ENCODE assay signal across 10 cellular contexts in genomic region chr9:34750320-34750719, GRCh38. TPM values are rescaled to one million over a fixed set of nuclear protein-coding genes. Genes with fewer than 3 reads are reported as not detected.
"Had no signal": no experiment of that assay in that cellular context is flagged by ENCODE, and none has a peak within 500 bp of the region (broad histone marks: within the 10 kb centered on the region; RNA-seq: fewer than 3 reads in every experiment).

No MANE protein-coding gene starts in this region.

RNA-seq across cellular contexts. Expression of gene CCL21, which starts 40.4 kb away (rescaled TPM):
- total RNA-seq: hepatocyte, kidney epithelial cell, mammary epithelial cell, mesothelial cell of epicardium, mononuclear cell, myocyte had no signal
- polyA plus RNA-seq: hepatocyte, immature natural killer cell, keratinocyte, mammary epithelial cell had no signal

RNA-seq across cellular contexts. Expression of gene CCL19, which starts 59.2 kb away (rescaled TPM):
- total RNA-seq: hepatocyte, kidney epithelial cell, lung microvascular endothelial cell, mammary epithelial cell, mesenteric fat pad, mesothelial cell of epicardium, mononuclear cell, myocyte had no signal
- polyA plus RNA-seq: hepatocyte, immature natural killer cell, keratinocyte, mammary epithelial cell had no signal
